ENCODE assay signal across 1 cellular context in genomic region chr7:28408105-28408973, GRCh38.
TF ChIP-seq lines count a peak whose summit lies in the region.

No MANE protein-coding gene starts in this region.

TF ChIP-seq in WTC11, 78 proteins besides CTCF, POLR2A, EP300 and RAD21 (continued from another document):
- TF ChIP-seq USF1 (CRISPR knock-in tag; IDR thresholded peaks at IDR 0.05), result peak; percentile 70; the same call in 1 of the 2 replicates
- TF ChIP-seq FOXJ3 (CRISPR knock-in tag; IDR thresholded peaks at IDR 0.05; ENCODE audit: borderline replicate concordance), result no peak
- 0 out of 2 replicates have a peak, but pooled peaks have one; percentile 30 for TF ChIP-seq FOXP4 (CRISPR knock-in tag; IDR thresholded peaks at IDR 0.05)
- TF ChIP-seq ZNF219 (CRISPR knock-in tag; IDR thresholded peaks at IDR 0.05; ENCODE audit: borderline replicate concordance), result no peak
- no peak for TF ChIP-seq JAZF1 (CRISPR knock-in tag; IDR thresholded peaks at IDR 0.05)
- TF ChIP-seq RELA (CRISPR knock-in tag; IDR thresholded peaks at IDR 0.05; ENCODE audit: borderline replicate concordance), result no peak
- 0 out of 2 replicates have a peak, but pooled peaks have one; percentile 24 for TF ChIP-seq ZNF263 (CRISPR knock-in tag; IDR thresholded peaks at IDR 0.05; ENCODE audit: low read depth)
- TF ChIP-seq STAT6 (CRISPR knock-in tag; conservative IDR thresholded peaks at IDR 0.05; ENCODE audit: low read depth), result no peak
- no peak for TF ChIP-seq NFATC4 (CRISPR knock-in tag; IDR thresholded peaks at IDR 0.05)
- TF ChIP-seq PRDM15 (CRISPR knock-in tag; IDR thresholded peaks at IDR 0.05), result peak; percentile 61; the same call in 1 of the 2 replicates
- no peak for TF ChIP-seq ZNF512 (CRISPR knock-in tag; IDR thresholded peaks at IDR 0.05; ENCODE audit: borderline replicate concordance)
